ENCODE assay signal across 9 cellular contexts in the genomic region with DNA sequence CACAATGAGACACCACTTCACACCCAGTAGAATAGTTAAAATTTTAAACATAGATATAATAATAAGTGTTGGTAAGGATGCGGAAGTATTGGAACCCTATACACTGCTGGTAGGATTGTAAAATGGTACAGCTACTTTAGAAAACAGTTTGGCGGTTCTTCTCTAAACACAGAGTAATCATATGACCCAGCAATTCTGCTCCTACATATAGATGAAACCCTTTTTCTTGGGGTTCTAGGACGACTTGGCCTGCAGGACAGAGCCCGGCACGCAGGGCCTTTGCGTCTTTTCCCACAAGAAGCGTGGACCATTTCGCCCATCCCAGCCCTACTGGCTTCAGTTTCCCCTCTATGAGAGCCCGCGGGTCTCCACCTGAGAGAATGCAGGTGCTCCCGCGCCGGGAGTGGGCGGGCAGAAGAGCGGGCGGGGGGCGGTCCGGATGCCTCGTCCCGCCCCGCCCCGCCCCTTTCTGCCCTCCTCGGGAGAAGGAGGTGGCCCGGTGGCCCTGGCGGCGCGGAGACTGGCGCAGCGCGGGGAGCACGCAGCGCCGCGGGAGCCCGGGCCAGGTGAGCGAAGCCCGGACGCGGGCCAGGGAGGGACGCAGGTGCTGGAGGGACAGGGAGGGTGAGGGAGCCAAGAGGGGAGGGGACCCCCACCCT. TPM values are rescaled to one million over a fixed set of nuclear protein-coding genes. Genes with fewer than 3 reads are reported as not detected.
DNase-seq lines count a peak whose midpoint lies in the region; ATAC-seq and TF ChIP-seq lines count a peak whose summit lies in the region.
"Had no signal": no experiment of that assay in that cellular context is flagged by ENCODE, and none has a peak within 500 bp of the region (broad histone marks: within the 10 kb centered on the region; RNA-seq: fewer than 3 reads in every experiment).

TSS of gene SDR42E2 (plus strand) at position 508 of the 659 bp plus-strand sequence. CDS start 3,077 bp downstream, outside the sequence.

- H3K4me1 Mint-ChIP-seq in CD4-positive, alpha-beta T cell (ENCODE audit: low read depth): peaks cover 5% of the 10 kb centered on the region
- H3K4me1 Mint-ChIP-seq in activated naive CD4-positive, alpha-beta T cell treated with anti-CD3 and anti-CD28 coated beads, Interleukin-2, amount 50 U/mL, for 24 hours: peaks cover 10% of the 10 kb centered on the region
- H3K4me1 Mint-ChIP-seq in natural killer cell treated with Interleukin-12 subunit alpha and Interleukin-12 subunit beta and Interleukin-15 and Interleukin-18, amount 100 ng/mL, for 72 hours (ENCODE audit: low read depth in 2 of 2): peaks cover 5 to 7% of the 10 kb centered on the region in 2 donors

- H3K27me3 Mint-ChIP-seq in CD4-positive, alpha-beta T cell: peaks cover 31% of the 10 kb centered on the region
- peaks cover 6% of the 10 kb centered on the region for H3K27me3 Mint-ChIP-seq in activated naive CD4-positive, alpha-beta T cell treated with anti-CD3 and anti-CD28 coated beads, Interleukin-2, amount 50 U/mL, for 24 hours
- peaks cover 6 to 13% of the 10 kb centered on the region in 2 donors for H3K27me3 Mint-ChIP-seq in natural killer cell treated with Interleukin-12 subunit alpha and Interleukin-12 subunit beta and Interleukin-15 and Interleukin-18, amount 100 ng/mL, for 72 hours

- H3K27ac ChIP-seq in CD4-positive, alpha-beta T cell (ENCODE audit: low read depth, low read length): no peak within 1 kb of the TSS

- ATAC-seq in CD4-positive, alpha-beta T cell (ENCODE audit: poor library complexity): peak; percentile 95
- peak in 1 of 2 donors; percentile 69 for ATAC-seq in natural killer cell treated with Interleukin-12 subunit alpha and Interleukin-12 subunit beta and Interleukin-15 and Interleukin-18, amount 100 ng/mL, for 72 hours
- ATAC-seq in HG02938 (IDR thresholded peaks at IDR 0.05; ENCODE audit: unreplicated experiment): no peak

- intact Hi-C loops in CD4-positive, alpha-beta T cell (cut with DNase I, micrococcal nuclease): no loop called here

- H3K36me3 Mint-ChIP-seq in CD4-positive, alpha-beta T cell (ENCODE audit: low read depth): no peaks in the 10 kb centered on the region
- H3K36me3 Mint-ChIP-seq in activated naive CD4-positive, alpha-beta T cell treated with anti-CD3 and anti-CD28 coated beads, Interleukin-2, amount 50 U/mL, for 24 hours: no peaks in the 10 kb centered on the region
- H3K36me3 Mint-ChIP-seq in natural killer cell treated with Interleukin-12 subunit alpha and Interleukin-12 subunit beta and Interleukin-15 and Interleukin-18, amount 100 ng/mL, for 72 hours: no peaks in the 10 kb centered on the region

- no peaks in the 10 kb centered on the region for H3K9me3 ChIP-seq in CD4-positive, alpha-beta T cell (ENCODE audit: control insufficient read depth, low read length)

- H3K4me3 Mint-ChIP-seq in CD4-positive, alpha-beta T cell: peak within 1 kb of the TSS; percentile 42
- H3K4me3 Mint-ChIP-seq in activated naive CD4-positive, alpha-beta T cell treated with anti-CD3 and anti-CD28 coated beads, Interleukin-2, amount 50 U/mL, for 24 hours: peak within 1 kb of the TSS; percentile 63
- peak within 1 kb of the TSS; percentile 2 for H3K4me3 Mint-ChIP-seq in natural killer cell treated with Interleukin-12 subunit alpha and Interleukin-12 subunit beta and Interleukin-15 and Interleukin-18, amount 100 ng/mL, for 72 hours

- POLR2A ChIA-PET in CD4-positive, alpha-beta T cell (lab: Charles Lee): no interaction called here

- peak; percentile 12 to 57 (median 36) for DNase-seq in CD4-positive, alpha-beta T cell
- peak; percentile 3 for DNase-seq in NCI-H526 treated with DMSO at 0.1 percent for 48 hours (lab: John Stamatoyannopoulos, UW)
- DNase-seq in natural killer cell treated with Interleukin-12 subunit alpha and Interleukin-12 subunit beta and Interleukin-15 and Interleukin-18, amount 100 ng/mL, for 72 hours (ENCODE audit: low spot score): no peak
- DNase-seq in NCI-H524 treated with DMSO at 0.1 percent for 48 hours (lab: John Stamatoyannopoulos, UW): no peak
- DNase-seq in NCI-H226: no peak
- DNase-seq in epidermal melanocyte (ENCODE audit: insufficient read length, low spot score): no peak

- H3K9me3 Mint-ChIP-seq in CD4-positive, alpha-beta T cell: no peaks in the 10 kb centered on the region
- no peaks in the 10 kb centered on the region for H3K9me3 Mint-ChIP-seq in activated naive CD4-positive, alpha-beta T cell treated with anti-CD3 and anti-CD28 coated beads, Interleukin-2, amount 50 U/mL, for 24 hours
- H3K9me3 Mint-ChIP-seq in natural killer cell treated with Interleukin-12 subunit alpha and Interleukin-12 subunit beta and Interleukin-15 and Interleukin-18, amount 100 ng/mL, for 72 hours: no peaks in the 10 kb centered on the region

- CTCF ChIA-PET in CD4-positive, alpha-beta T cell (lab: Charles Lee): interaction anchor here (0.6 kb wide), 1 partner anchor 18 kb away, joined by 3 read pairs; no protein-coding TSS in a partner anchor

- no peak within 1 kb of the TSS for H3K27ac Mint-ChIP-seq in CD4-positive, alpha-beta T cell
- H3K27ac Mint-ChIP-seq in activated naive CD4-positive, alpha-beta T cell treated with anti-CD3 and anti-CD28 coated beads, Interleukin-2, amount 50 U/mL, for 24 hours: no peak within 1 kb of the TSS
- H3K27ac Mint-ChIP-seq in natural killer cell treated with Interleukin-12 subunit alpha and Interleukin-12 subunit beta and Interleukin-15 and Interleukin-18, amount 100 ng/mL, for 72 hours: no peak within 1 kb of the TSS

- peaks cover 5% of the 10 kb centered on the region for H3K27me3 ChIP-seq in CD4-positive, alpha-beta T cell (ENCODE audit: control insufficient read depth, insufficient read depth, low read length)

- no peak for TF ChIP-seq CTCF in CD4-positive, alpha-beta T cell (IDR thresholded peaks at IDR 0.05)

RNA-seq across cellular contexts. Expression of gene SDR42E2, which starts in this region (rescaled TPM):
- total RNA-seq in CD4-positive, alpha-beta T cell: 1 to 10 TPM; 1.0 to 1.3 TPM
- total RNA-seq in natural killer cell treated with Interleukin-12 subunit alpha and Interleukin-12 subunit beta and Interleukin-15 and Interleukin-18, amount 100 ng/mL, for 72 hours: under 1 TPM in 1 of 2 donors, not detected in 1; 0.22 TPM
- total RNA-seq: glomerular endothelial cell had no signal

Comparison
In these comparisons a context has a peak if more than half of its experiments do, and no peak if none do; other contexts are left out.
1. DNase-seq: peak in CD4-positive, alpha-beta T cell (10 of 10) and NCI-H526 treated with DMSO at 0.1 percent for 48 hours (single experiment); none in natural killer cell treated with Interleukin-12 subunit alpha and Interleukin-12 subunit beta and Interleukin-15 and Interleukin-18, amount 100 ng/mL, for 72 hours (single experiment), NCI-H524 treated with DMSO at 0.1 percent for 48 hours (single experiment), NCI-H226 (single experiment) and epidermal melanocyte (single experiment).
2. H3K4me3 Mint-ChIP-seq: peak in every context shown above with its lines; median percentile 63 in activated naive CD4-positive, alpha-beta T cell treated with anti-CD3 and anti-CD28 coated beads, Interleukin-2, amount 50 U/mL, for 24 hours; 42 in CD4-positive, alpha-beta T cell; 2 in natural killer cell treated with Interleukin-12 subunit alpha and Interleukin-12 subunit beta and Interleukin-15 and Interleukin-18, amount 100 ng/mL, for 72 hours.